ENCODE assay signal across 15 cellular contexts in the genomic region with DNA sequence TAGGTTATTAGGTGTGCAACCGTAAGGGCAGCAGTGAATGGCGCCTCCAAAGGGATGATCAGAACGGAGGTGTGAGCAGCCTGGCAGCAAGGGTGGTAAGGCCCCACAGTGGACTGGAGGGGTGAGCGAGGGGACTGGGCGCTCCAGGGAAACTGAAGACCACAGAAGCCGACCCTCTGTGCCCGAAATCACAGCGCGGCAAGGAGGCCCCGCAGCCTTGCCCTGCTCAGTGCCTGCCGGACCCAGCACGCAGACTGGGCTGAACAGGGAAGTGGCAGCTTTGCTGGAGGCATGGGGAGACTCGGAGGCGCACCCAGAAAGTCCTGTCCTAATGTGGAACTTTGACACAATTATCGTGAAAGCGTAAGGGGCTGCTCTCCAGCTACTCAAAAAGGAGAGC.
"Had no signal": no experiment of that assay in that cellular context is flagged by ENCODE, and none has a peak within 500 bp of the region (broad histone marks: within the 10 kb centered on the region; RNA-seq: fewer than 3 reads in every experiment).

No MANE protein-coding gene starts in this region.

- H3K4me3 Mint-ChIP-seq: activated B cell treated with CpG ODN at 0.5 μM for 24 hours; activated CD8-positive, alpha-beta T cell treated with anti-CD3 and anti-CD28 coated beads for 36 hours; naive B cell; stimulated activated naive CD8-positive, alpha-beta T cell treated with anti-CD3 and anti-CD28 coated beads, Interleukin-15, Interleukin-2, amounts not matched to agents 100 ng/mL and 50 ng/mL, for 24 hours had no signal

- H3K27me3 ChIP-seq: upper lobe of right lung had no signal

- H3K9me3 ChIP-seq: upper lobe of right lung had no signal

- H3K4me1 ChIP-seq: upper lobe of right lung had no signal

- H3K27me3 Mint-ChIP-seq: activated B cell treated with CpG ODN at 0.5 μM for 24 hours; activated CD8-positive, alpha-beta T cell treated with anti-CD3 and anti-CD28 coated beads for 36 hours; naive B cell; stimulated activated naive CD8-positive, alpha-beta T cell treated with anti-CD3 and anti-CD28 coated beads, Interleukin-15, Interleukin-2, amounts not matched to agents 100 ng/mL and 50 ng/mL, for 24 hours had no signal

- H3K4me3 ChIP-seq: lung, upper lobe of right lung had no signal

- H3K27ac ChIP-seq: upper lobe of right lung had no signal

- H3K27ac Mint-ChIP-seq: activated B cell treated with CpG ODN at 0.5 μM for 24 hours; activated CD8-positive, alpha-beta T cell treated with anti-CD3 and anti-CD28 coated beads for 36 hours; activated naive CD4-positive, alpha-beta T cell treated with anti-CD3 and anti-CD28 coated beads, Interleukin-2, amount 50 U/mL, for 72 hours; stimulated activated naive CD8-positive, alpha-beta T cell treated with anti-CD3 and anti-CD28 coated beads, Interleukin-15, Interleukin-2, amounts not matched to agents 100 ng/mL and 50 ng/mL, for 24 hours had no signal

- ATAC-seq: activated CD8-positive, alpha-beta T cell treated with anti-CD3 and anti-CD28 coated beads for 36 hours; activated naive CD4-positive, alpha-beta T cell treated with anti-CD3 and anti-CD28 coated beads, Interleukin-2, amount 50 U/mL, for 72 hours; upper lobe of right lung had no signal

- H3K9me3 Mint-ChIP-seq: activated B cell treated with CpG ODN at 0.5 μM for 24 hours; activated CD8-positive, alpha-beta T cell treated with anti-CD3 and anti-CD28 coated beads for 36 hours; activated naive CD4-positive, alpha-beta T cell treated with anti-CD3 and anti-CD28 coated beads, Interleukin-2, amount 50 U/mL, for 72 hours; naive B cell; stimulated activated naive CD8-positive, alpha-beta T cell treated with anti-CD3 and anti-CD28 coated beads, Interleukin-15, Interleukin-2, amounts not matched to agents 100 ng/mL and 50 ng/mL, for 24 hours had no signal

- DNase-seq: activated B cell treated with CpG ODN at 0.5 μM for 24 hours; activated CD4-positive, alpha-beta T cell treated with anti-CD3 and anti-CD28 coated beads for 48 hours; activated CD8-positive, alpha-beta T cell treated with anti-CD3 and anti-CD28 coated beads for 36 hours; activated effector memory CD4-positive, alpha-beta T cell treated with anti-CD3 and anti-CD28 coated beads, Interleukin-2, amount 50 U/mL, for 16 hours; activated T-cell treated with anti-CD3 and anti-CD28 coated beads, Interleukin-2, amount 50 U/mL, for 48 hours; caudate nucleus; cortex of kidney; naive B cell; retina; stimulated activated CD4-positive, alpha-beta T cell treated with anti-CD3 and anti-CD28 coated beads, Interleukin-2, amount 100 ng/mL, for 48 hours; T-helper 2 cell; upper lobe of right lung had no signal
